12 cellular contexts compared by ENCODE assay signal in the genomic region with DNA sequence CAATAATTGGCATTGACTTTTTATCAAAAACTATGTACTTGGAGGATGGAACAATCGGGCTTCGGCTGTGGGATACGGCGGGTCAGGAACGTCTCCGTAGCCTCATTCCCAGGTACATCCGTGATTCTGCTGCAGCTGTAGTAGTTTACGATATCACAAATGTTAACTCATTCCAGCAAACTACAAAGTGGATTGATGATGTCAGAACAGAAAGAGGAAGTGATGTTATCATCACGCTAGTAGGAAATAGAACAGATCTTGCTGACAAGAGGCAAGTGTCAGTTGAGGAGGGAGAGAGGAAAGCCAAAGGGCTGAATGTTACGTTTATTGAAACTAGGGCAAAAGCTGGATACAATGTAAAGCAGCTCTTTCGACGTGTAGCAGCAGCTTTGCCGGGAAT. TPM values are rescaled to one million over a fixed set of nuclear protein-coding genes. Genes with fewer than 3 reads are reported as not detected.
A peak's percentile ranks its signal among the peaks of the same experiment; 100 is the strongest.
DNase-seq lines count a peak whose midpoint lies in the region; ATAC-seq and FAIRE-seq lines count a peak whose summit lies in the region.
"Not testable (repeated sequence)": the region's sequence is repeated elsewhere in the genome, so short reads cannot be mapped to it uniquely, and the experiment has no call there.
"Had no signal": no experiment of that assay in that cellular context is flagged by ENCODE, and none has a peak within 500 bp of the region (broad histone marks: within the 10 kb centered on the region; RNA-seq: fewer than 3 reads in every experiment).

No MANE protein-coding gene starts in this region.

- H2AK5ac ChIP-seq in neuronal stem cell (ENCODE audit: low read depth, low read length), result not testable (repeated sequence)

- not testable (repeated sequence) for H3K4ac ChIP-seq in neuronal stem cell (ENCODE audit: low read length)

- not testable (repeated sequence) for H3K9me3 ChIP-seq in HUES64 (ENCODE audit: insufficient read depth, low read depth, low read length); iPS-15b (ENCODE audit: control insufficient read depth, insufficient read depth, low read length); neuronal stem cell (replicated peaks in 1 of 2; ENCODE audit: control insufficient read depth in 2 of 2, insufficient read depth in 1 of 2, low read depth in 1 of 2, low read length in 2 of 2)

- not testable (repeated sequence) for H3K27ac ChIP-seq in HUES64 (ENCODE audit: low read depth, low read length); neuronal stem cell (replicated peaks; ENCODE audit: low read length)

- H3K36me3 ChIP-seq in HUES64 (ENCODE audit: insufficient read depth, low read length); iPS-15b (ENCODE audit: control insufficient read depth, insufficient read depth, low read length); neuronal stem cell (replicated peaks in 1 of 2; ENCODE audit: control insufficient read depth in 2 of 2, insufficient read depth in 2 of 2, low read length in 2 of 2): not testable (repeated sequence)

- not testable (repeated sequence) for H3K14ac ChIP-seq in neuronal stem cell (ENCODE audit: low read length)

- POLR2A ChIA-PET in activated CD4-positive, alpha-beta T cell treated with anti-CD3 and anti-CD28 coated beads for 36 hours (lab: Charles Lee), result not testable (repeated sequence)

- H4K91ac ChIP-seq in neuronal stem cell (ENCODE audit: low read depth, low read length, poor library complexity), result not testable (repeated sequence)

- H2AFZ ChIP-seq in neuronal stem cell (ENCODE audit: low read length), result not testable (repeated sequence)

- H3K4me1 Mint-ChIP-seq in activated CD4-positive, alpha-beta T cell treated with anti-CD3 and anti-CD28 coated beads for 36 hours; central memory CD8-positive, alpha-beta T cell: not testable (repeated sequence)

- not testable (repeated sequence) for H2BK5ac ChIP-seq in neuronal stem cell (ENCODE audit: low read length)

- not testable (repeated sequence) for H3K9me3 Mint-ChIP-seq in activated CD4-positive, alpha-beta T cell treated with anti-CD3 and anti-CD28 coated beads for 36 hours (ENCODE audit: low read depth); central memory CD8-positive, alpha-beta T cell

- H3K27me3 Mint-ChIP-seq in activated CD4-positive, alpha-beta T cell treated with anti-CD3 and anti-CD28 coated beads for 36 hours, result peaks cover 26% of the 10 kb centered on the region
- peaks cover 84% of the 10 kb centered on the region for H3K27me3 Mint-ChIP-seq in central memory CD8-positive, alpha-beta T cell

- peak overlapping the region; percentile 34; the same call in 1 of the 2 replicates for H3K4me3 ChIP-seq in HUES64 (ENCODE audit: low read length)
- peak overlapping the region; percentile 41 for H3K4me3 ChIP-seq in iPS-15b (ENCODE audit: low read depth, low read length)
- not testable (repeated sequence) for H3K4me3 ChIP-seq in neuronal stem cell (ENCODE audit: low read length in 2 of 2)

- peak overlapping the region; percentile 12 for H3K4me3 Mint-ChIP-seq in activated CD4-positive, alpha-beta T cell treated with anti-CD3 and anti-CD28 coated beads for 36 hours
- peak overlapping the region; percentile 11 for H3K4me3 Mint-ChIP-seq in central memory CD8-positive, alpha-beta T cell

- not testable (repeated sequence) for H3K18ac ChIP-seq in neuronal stem cell (ENCODE audit: low read length)

- H3K79me1 ChIP-seq in neuronal stem cell (ENCODE audit: low read depth, low read length), result not testable (repeated sequence)

- CTCF ChIA-PET in activated CD4-positive, alpha-beta T cell treated with anti-CD3 and anti-CD28 coated beads for 36 hours (lab: Charles Lee), result not testable (repeated sequence)

- FAIRE-seq in GM19239 (lab: Jason Lieb, UNC), result peak; percentile 70

- H2BK15ac ChIP-seq in neuronal stem cell (ENCODE audit: low read length), result not testable (repeated sequence)

- H3K27me3 ChIP-seq in HUES64 (ENCODE audit: insufficient read depth, low read length), result peaks cover 38% of the 10 kb centered on the region
- H3K27me3 ChIP-seq in iPS-15b (ENCODE audit: control insufficient read depth, insufficient read depth, low read length), result peaks cover 29% of the 10 kb centered on the region
- H3K27me3 ChIP-seq in neuronal stem cell (ENCODE audit: control insufficient read depth in 3 of 3, insufficient read depth in 3 of 3, low read depth in 1 of 3, low read length in 3 of 3), result peaks cover 2 to 30% (median 8%) of the 10 kb centered on the region in 3 experiments

- not testable (repeated sequence) for DNase-seq in GM19239 (ENCODE audit: insufficient read length, low spot score); activated CD4-positive, alpha-beta T cell treated with anti-CD3 and anti-CD28 coated beads for 36 hours; central memory CD8-positive, alpha-beta T cell (ENCODE audit: low spot score in 2 of 2); neuronal stem cell (ENCODE audit: low spot score)
- peak; percentile 2 for DNase-seq in NOMO-1 treated with DMSO at 0.1 percent for 48 hours (lab: John Stamatoyannopoulos, UW; ENCODE audit: unreplicated experiment)

- H3K36me3 Mint-ChIP-seq in activated CD4-positive, alpha-beta T cell treated with anti-CD3 and anti-CD28 coated beads for 36 hours (ENCODE audit: low read depth); central memory CD8-positive, alpha-beta T cell (ENCODE audit: insufficient read depth): not testable (repeated sequence)

- not testable (repeated sequence) for H3K9ac ChIP-seq in HUES64 (ENCODE audit: low read depth, low read length); iPS-15b (ENCODE audit: low read depth, low read length); neuronal stem cell (ENCODE audit: low read depth, low read length, poor library complexity)

- intact Hi-C loops in activated CD4-positive, alpha-beta T cell treated with anti-CD3 and anti-CD28 coated beads for 36 hours (cut with DNase I, micrococcal nuclease), result not testable (repeated sequence)

- not testable (repeated sequence) for H4K8ac ChIP-seq in neuronal stem cell (ENCODE audit: low read depth, low read length)

- H2BK120ac ChIP-seq in neuronal stem cell (ENCODE audit: low read depth, low read length), result not testable (repeated sequence)

- not testable (repeated sequence) for H3K4me1 ChIP-seq in HUES64 (ENCODE audit: insufficient read depth, low read length); iPS-15b (ENCODE audit: control insufficient read depth, insufficient read depth, low read length); neuronal stem cell (ENCODE audit: control insufficient read depth in 2 of 2, insufficient read depth in 1 of 2, low read depth in 1 of 2, low read length in 2 of 2)

- not testable (repeated sequence) for H3K23ac ChIP-seq in neuronal stem cell (ENCODE audit: low read depth, low read length, poor library complexity)

- ATAC-seq in activated CD4-positive, alpha-beta T cell treated with anti-CD3 and anti-CD28 coated beads for 36 hours, result peak; percentile 70
- not testable (repeated sequence) for ATAC-seq in central memory CD8-positive, alpha-beta T cell (replicated peaks; ENCODE audit: extremely low read depth, poor library complexity, severe bottlenecking)

- H3K4me2 ChIP-seq in neuronal stem cell (ENCODE audit: insufficient read depth, low read length, poor library complexity, severe bottlenecking), result peak overlapping the region; percentile 11

- H3K27ac Mint-ChIP-seq in activated CD4-positive, alpha-beta T cell treated with anti-CD3 and anti-CD28 coated beads for 36 hours; central memory CD8-positive, alpha-beta T cell (ENCODE audit: low read depth): not testable (repeated sequence)

- 2% methylated on average over 2 of the region's 13 CpGs for WGBS in HUES64
- no CpG with 5 or more reads among the region's 13 CpGs for WGBS in neuronal stem cell (ENCODE audit: extremely low coverage in 2 of 2, insufficient read length in 2 of 2, insufficient replicate concordance in 1 of 2), 2 donors

- H2BK12ac ChIP-seq in neuronal stem cell (ENCODE audit: low read length), result not testable (repeated sequence)

RNA-seq across cellular contexts. Expression of gene RAB6C, which starts 0.8 kb away (rescaled TPM):
- not detected for polyA plus RNA-seq in HUES64 (2013, experiment 1 of 2)
- 0.13 TPM for polyA plus RNA-seq in HUES64 (2013, experiment 2 of 2)
- not detected for total RNA-seq in activated CD4-positive, alpha-beta T cell treated with anti-CD3 and anti-CD28 coated beads for 36 hours
- polyA plus RNA-seq in neuronal stem cell (2013, experiment 1 of 2), result not detected
- polyA plus RNA-seq in neuronal stem cell (2013, experiment 2 of 2), result 0.01 TPM
- total RNA-seq: activated T-cell treated with anti-CD3 and anti-CD28 coated beads, Interleukin-2, amount 50 U/mL, for 4 hours; ascending aorta; dermis microvascular lymphatic vessel endothelial cell; G401 had no signal
- polyA plus RNA-seq: CD14-positive monocyte had no signal
